Comparison of ENCODE assay signal across 1 cellular context in the genomic region with DNA sequence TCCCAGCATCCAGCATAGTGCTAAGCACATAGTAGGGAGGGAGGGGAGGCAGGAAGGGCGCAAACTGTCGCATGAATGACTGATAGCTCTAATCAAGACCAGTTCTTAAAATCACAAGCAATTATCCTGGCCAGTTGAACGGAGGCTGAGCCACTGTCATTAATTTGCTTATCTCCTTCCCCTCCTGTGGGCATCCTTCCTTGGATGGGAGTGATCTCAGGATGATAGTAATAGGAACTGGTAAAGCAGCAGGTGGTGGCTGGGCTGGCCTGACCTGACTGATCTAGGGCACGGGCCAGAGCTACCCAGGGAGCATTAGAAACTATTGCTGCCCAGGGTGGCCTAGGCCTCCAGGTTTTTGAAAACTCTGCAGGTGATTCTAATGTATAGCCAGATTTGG.
TF ChIP-seq lines count a peak whose summit lies in the region.

No MANE protein-coding gene starts in this region.

TF ChIP-seq in SK-N-SH, 30 proteins besides CTCF, POLR2A, EP300 and RAD21 (continued from another document):
- TF ChIP-seq, protein P1, sequence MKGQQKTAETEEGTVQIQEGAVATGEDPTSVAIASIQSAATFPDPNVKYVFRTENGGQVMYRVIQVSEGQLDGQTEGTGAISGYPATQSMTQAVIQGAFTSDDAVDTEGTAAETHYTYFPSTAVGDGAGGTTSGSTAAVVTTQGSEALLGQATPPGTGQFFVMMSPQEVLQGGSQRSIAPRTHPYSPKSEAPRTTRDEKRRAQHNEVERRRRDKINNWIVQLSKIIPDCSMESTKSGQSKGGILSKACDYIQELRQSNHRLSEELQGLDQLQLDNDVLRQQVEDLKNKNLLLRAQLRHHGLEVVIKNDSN (IDR thresholded peaks at IDR 0.05; ENCODE audit: borderline replicate concordance, low read depth), result no peak
TF ChIP-seq in SK-N-SH: peak in this region for 5.
